9 cellular contexts compared by ENCODE assay signal in the genomic region with DNA sequence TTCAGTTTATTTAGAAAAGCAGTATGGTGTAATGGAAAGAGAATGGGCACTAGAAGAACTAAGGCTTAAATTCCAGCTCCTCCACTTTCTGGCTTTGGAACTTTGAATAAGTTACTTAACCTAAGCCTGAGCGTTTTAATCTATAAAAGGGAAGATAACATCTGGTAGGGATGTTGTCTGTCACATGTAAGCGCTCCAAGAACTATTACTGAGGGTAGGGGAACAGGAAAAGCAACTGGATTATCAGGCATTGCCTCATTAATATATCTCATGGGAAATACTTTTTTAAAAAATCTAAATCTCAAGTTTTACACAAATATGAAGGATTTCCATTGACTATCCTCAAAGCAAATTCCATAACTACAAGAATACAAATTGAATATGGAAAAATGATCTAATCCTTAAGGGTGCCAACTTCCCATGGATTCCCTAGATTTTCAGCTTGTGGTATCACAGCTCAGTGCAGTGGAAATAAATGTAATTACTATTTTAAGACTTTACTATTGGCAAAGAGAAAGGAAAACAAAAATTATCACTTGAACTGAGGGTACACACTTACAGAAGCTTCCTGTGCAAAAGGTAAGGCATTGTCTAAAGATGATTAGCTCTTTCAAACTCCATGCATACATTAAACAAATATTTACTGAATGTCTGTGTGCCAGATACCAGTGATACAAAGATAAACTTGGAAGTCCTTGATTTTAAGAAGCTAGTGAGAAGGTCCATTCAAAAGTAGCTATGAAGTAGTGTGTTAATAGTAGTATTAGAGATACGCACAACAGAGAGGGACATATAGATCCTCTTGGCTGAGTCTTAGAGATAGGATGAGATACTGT. TPM values are rescaled to one million over a fixed set of nuclear protein-coding genes. Genes with fewer than 3 reads are reported as not detected.
DNase-seq lines count a peak whose midpoint lies in the region; ATAC-seq, FAIRE-seq and TF ChIP-seq lines count a peak whose summit lies in the region.
"Had no signal": no experiment of that assay in that cellular context is flagged by ENCODE, and none has a peak within 500 bp of the region (broad histone marks: within the 10 kb centered on the region; RNA-seq: fewer than 3 reads in every experiment).

No MANE protein-coding gene starts in this region.

- peaks cover 12% of the 10 kb centered on the region for H3K4me1 Mint-ChIP-seq in T-helper 17 cell

- WGBS in pancreas, 2 donors = 34 to 37% methylated on average over 3 of the region's 3 CpGs

- H3K27ac ChIP-seq in pancreas (peak overlapping the region in 2 of 4 donors; percentile 90 to 91), WERI-Rb-1 (no peak overlapping the region)

- no peak for TF ChIP-seq CTCF in fibroblast of villous mesenchyme (IDR thresholded peaks at IDR 0.05; ENCODE audit: insufficient read depth, low read depth, low read length)
- no peak for TF ChIP-seq CTCF in pancreas (IDR thresholded peaks at IDR 0.05)
- TF ChIP-seq CTCF in WERI-Rb-1 (IDR thresholded peaks at IDR 0.05; ENCODE audit: low read depth, low read length) = no peak

- H3K9me3 ChIP-seq in T-helper 17 cell (ENCODE audit: control insufficient read depth, low read length, poor library complexity, severe bottlenecking) = no peaks in the 10 kb centered on the region
- H3K9me3 ChIP-seq in pancreas = no peaks in the 10 kb centered on the region
- H3K9me3 ChIP-seq in WERI-Rb-1 (ENCODE audit: severe bottlenecking) = no peaks in the 10 kb centered on the region

- no peaks in the 10 kb centered on the region for H3K36me3 ChIP-seq in pancreas
- H3K36me3 ChIP-seq in WERI-Rb-1 = no peaks in the 10 kb centered on the region; the same call in 1 of the 2 replicates

- DNase-seq in DMS53 (lab: John Stamatoyannopoulos, UW) (peak; percentile 53), T-helper 17 cell (no peak), fibroblast of villous mesenchyme (ENCODE audit: low read depth) (peak; percentile 74), pancreas (no peak), WERI-Rb-1 (no peak), globus pallidus (ENCODE audit: low spot score) (no peak)
- DNase-seq: stimulated activated naive CD4-positive, alpha-beta T cell treated with Interleukin-2 at 50 U/mL for 16 hours had no signal

- no peaks in the 10 kb centered on the region for H3K27me3 Mint-ChIP-seq in T-helper 17 cell

- H3K4me3 ChIP-seq in fibroblast of villous mesenchyme (ENCODE audit: low read depth, low read length) = no peak overlapping the region
- no peak overlapping the region for H3K4me3 ChIP-seq in pancreas
- no peak overlapping the region for H3K4me3 ChIP-seq in WERI-Rb-1 (ENCODE audit: low read depth, low read length)

- no peak for ATAC-seq in T-helper 17 cell
- peak; percentile 29 to 57 (median 54) for ATAC-seq in pancreas
- ATAC-seq in GM19324 (IDR thresholded peaks at IDR 0.05; ENCODE audit: low FRiP score, unreplicated experiment) = no peak
- ATAC-seq in HG03442 (IDR thresholded peaks at IDR 0.05; ENCODE audit: unreplicated experiment) = no peak

- no peaks in the 10 kb centered on the region for H3K27me3 ChIP-seq in pancreas
- H3K27me3 ChIP-seq in WERI-Rb-1 (ENCODE audit: insufficient read depth, low read depth, severe bottlenecking) = no peaks in the 10 kb centered on the region

- no peaks in the 10 kb centered on the region for H3K36me3 Mint-ChIP-seq in T-helper 17 cell (ENCODE audit: low read depth)

- H3K4me3 Mint-ChIP-seq in T-helper 17 cell = no peak overlapping the region

- intact Hi-C loops in pancreas (cut with DNase I) = no loop called here

- peak overlapping the region; percentile 61 for H3K27ac Mint-ChIP-seq in T-helper 17 cell

- H3K4me1 ChIP-seq in pancreas = peaks cover 22 to 37% (median 32%) of the 10 kb centered on the region in 3 donors

- FAIRE-seq in pancreas (lab: Jason Lieb, UNC) = no peak

RNA-seq across cellular contexts. Expression of a gene that starts 38.4 kb away (rescaled TPM):
- total RNA-seq in T-helper 17 cell = 10 to 100 TPM; 49.1 to 58.0 TPM
- total RNA-seq in fibroblast of villous mesenchyme = 64.4 and 92.0 TPM in 2 replicates
- 10 to 100 TPM; 21.7 to 45.0 (median 26.4) TPM for total RNA-seq in pancreas
- 10 to 100 TPM; 19.4 to 34.2 TPM for polyA plus RNA-seq in pancreas

Comparison
In these comparisons a context has a peak if more than half of its experiments do, and no peak if none do; other contexts are left out.
1. DNase-seq: peak in DMS53 (single experiment) and fibroblast of villous mesenchyme (single experiment); none in T-helper 17 cell (0 of 3), pancreas (0 of 6), WERI-Rb-1 (single experiment) and globus pallidus (single experiment).
2. ATAC-seq: peak in pancreas (4 of 4); none in T-helper 17 cell (single experiment), GM19324 (single experiment) and HG03442 (single experiment).